8 cellular contexts compared by ENCODE assay signal in genomic region chrX:49054073-49054762, GRCh38. TPM values are rescaled to one million over a fixed set of nuclear protein-coding genes. Genes with fewer than 3 reads are reported as not detected.
DNase-seq lines count a peak whose midpoint lies in the region; ATAC-seq, FAIRE-seq and TF ChIP-seq lines count a peak whose summit lies in the region.

No MANE protein-coding gene starts in this region.

- ATAC-seq in natural killer cell: no peak
- no peak for ATAC-seq in HG02938 (IDR thresholded peaks at IDR 0.05; ENCODE audit: unreplicated experiment)
- no peak for ATAC-seq in HG03469 (IDR thresholded peaks at IDR 0.05; ENCODE audit: unreplicated experiment)
- ATAC-seq in HG03196 (IDR thresholded peaks at IDR 0.05; ENCODE audit: unreplicated experiment): no peak

- no peak for TF ChIP-seq CTCF in AG04450 (IDR thresholded peaks at IDR 0.05; ENCODE audit: low read depth, low read length)
- no peak for TF ChIP-seq CTCF in natural killer cell (IDR thresholded peaks at IDR 0.05)

- H3K9me3 ChIP-seq in AG04450 (ENCODE audit: control insufficient read depth, insufficient read depth, low read length): no peaks in the 10 kb centered on the region
- no peaks in the 10 kb centered on the region for H3K9me3 ChIP-seq in KOPT-K1 (ENCODE audit: insufficient read depth, low read length, poor library complexity, severe bottlenecking)

- no peaks in the 10 kb centered on the region for H3K9me3 Mint-ChIP-seq in dendritic cell treated with granulocyte-macrophage colony-stimulating factor and Interleukin-4, amounts not matched to agents 40 ng/mL and 50 ng/mL, for 4 days
- H3K9me3 Mint-ChIP-seq in natural killer cell: no peaks in the 10 kb centered on the region

- H3K27ac ChIP-seq in AG04450 (ENCODE audit: low read depth, low read length) (no peak overlapping the region), KOPT-K1 (ENCODE audit: low read depth, low read length, poor library complexity, severe bottlenecking) (peak overlapping the region; percentile 80)

- no peaks in the 10 kb centered on the region for H3K36me3 Mint-ChIP-seq in dendritic cell treated with granulocyte-macrophage colony-stimulating factor and Interleukin-4, amounts not matched to agents 40 ng/mL and 50 ng/mL, for 4 days (ENCODE audit: low read depth)
- H3K36me3 Mint-ChIP-seq in natural killer cell: no peaks in the 10 kb centered on the region

- POLR2A ChIA-PET in AG04450 (lab: Yijun Ruan, JAX): no interaction called here

- FAIRE-seq in RCC 7860 (lab: Jason Lieb, UNC): no peak

- H3K4me3 ChIP-seq in AG04450 (ENCODE audit: low read depth, low read length): peak overlapping the region; percentile 59

- peak overlapping the region; percentile 65 for H3K4me3 Mint-ChIP-seq in dendritic cell treated with granulocyte-macrophage colony-stimulating factor and Interleukin-4, amounts not matched to agents 40 ng/mL and 50 ng/mL, for 4 days
- peak overlapping the region; percentile 65 for H3K4me3 Mint-ChIP-seq in natural killer cell

- peaks cover 25% of the 10 kb centered on the region for H3K4me1 Mint-ChIP-seq in dendritic cell treated with granulocyte-macrophage colony-stimulating factor and Interleukin-4, amounts not matched to agents 40 ng/mL and 50 ng/mL, for 4 days (ENCODE audit: low read depth)
- H3K4me1 Mint-ChIP-seq in natural killer cell: peaks cover 7 to 29% of the 10 kb centered on the region in 2 donors

- CTCF ChIA-PET in AG04450 (lab: Charles Lee): no interaction called here

- H3K36me3 ChIP-seq in KOPT-K1 (ENCODE audit: insufficient read depth, low read length): no peaks in the 10 kb centered on the region; the same call in 1 of the 2 replicates

- DNase-seq in AG04450 (ENCODE audit: low read depth, low spot score): no peak
- no peak for DNase-seq in natural killer cell
- no peak for DNase-seq in RCC 7860 (ENCODE audit: low spot score)

- intact Hi-C loops in dendritic cell treated with granulocyte-macrophage colony-stimulating factor and Interleukin-4, amounts not matched to agents 40 ng/mL and 50 ng/mL, for 4 days (cut with micrococcal nuclease): no loop called here
- intact Hi-C loops in natural killer cell (cut with micrococcal nuclease): no loop called here

- H3K27ac Mint-ChIP-seq in dendritic cell treated with granulocyte-macrophage colony-stimulating factor and Interleukin-4, amounts not matched to agents 40 ng/mL and 50 ng/mL, for 4 days: peak overlapping the region; percentile 57
- peak overlapping the region; percentile 47 to 93 for H3K27ac Mint-ChIP-seq in natural killer cell

- no peaks in the 10 kb centered on the region for H3K27me3 Mint-ChIP-seq in dendritic cell treated with granulocyte-macrophage colony-stimulating factor and Interleukin-4, amounts not matched to agents 40 ng/mL and 50 ng/mL, for 4 days
- H3K27me3 Mint-ChIP-seq in natural killer cell (ENCODE audit: low read depth in 2 of 2): peaks cover 0 to 3% of the 10 kb centered on the region in 2 donors

- H3K27me3 ChIP-seq in AG04450 (ENCODE audit: control insufficient read depth, insufficient read depth, low read length): no peaks in the 10 kb centered on the region

RNA-seq across cellular contexts. Expression of gene CCDC120, which starts 4.6 kb away (rescaled TPM):
- 0.83 and 1.0 TPM in 2 replicates for polyA plus RNA-seq in AG04450 (2011; rRNA removed)
- 1.00 and 1.1 TPM in 2 replicates for polyA minus RNA-seq in AG04450 (2011; rRNA and poly(A)+ RNA removed)
- 10 to 100 TPM; 12.5 to 14.2 (median 13.0) TPM for total RNA-seq in natural killer cell

RNA-seq across cellular contexts. Expression of gene TFE3, which starts 11.1 kb away (rescaled TPM):
- 28.4 and 42.0 TPM in 2 replicates for polyA plus RNA-seq in AG04450 (2011; rRNA removed)
- 48.5 and 49.3 TPM in 2 replicates for polyA minus RNA-seq in AG04450 (2011; rRNA and poly(A)+ RNA removed)
- total RNA-seq in natural killer cell: 10 to 100 TPM; 43.8 to 57.5 (median 43.9) TPM

RNA-seq across cellular contexts. Expression of gene PRAF2, which starts 19.6 kb away (rescaled TPM):
- polyA plus RNA-seq in AG04450 (2011; rRNA removed): 27.6 and 41.2 TPM in 2 replicates
- polyA minus RNA-seq in AG04450 (2011; rRNA and poly(A)+ RNA removed): 25.3 and 29.3 TPM in 2 replicates
- total RNA-seq in natural killer cell: 10 to 100 TPM; 18.1 to 24.8 (median 19.9) TPM

RNA-seq across cellular contexts. Expression of gene WDR45, which starts 25.5 kb away (rescaled TPM):
- 78.4 and 96.1 TPM in 2 replicates for polyA plus RNA-seq in AG04450 (2011; rRNA removed)
- 59.5 and 106 TPM in 2 replicates for polyA minus RNA-seq in AG04450 (2011; rRNA and poly(A)+ RNA removed)
- 100 to 1,000 TPM; 116 to 142 (median 134) TPM for total RNA-seq in natural killer cell

RNA-seq across cellular contexts. Expression of gene GRIPAP1, which starts 52.2 kb away (rescaled TPM):
- 24.3 and 25.0 TPM in 2 replicates for polyA plus RNA-seq in AG04450 (2011; rRNA removed)
- 18.3 and 21.1 TPM in 2 replicates for polyA minus RNA-seq in AG04450 (2011; rRNA and poly(A)+ RNA removed)
- total RNA-seq in natural killer cell: 100 to 1,000 TPM; 120 to 141 (median 131) TPM
